ENCODE assay signal across 31 cellular contexts in genomic region chr3:31251083-31251482, GRCh38.
DNase-seq lines count a peak whose midpoint lies in the region; ATAC-seq and TF ChIP-seq lines count a peak whose summit lies in the region.
"Had no signal": no experiment of that assay in that cellular context is flagged by ENCODE, and none has a peak within 500 bp of the region (broad histone marks: within the 10 kb centered on the region; RNA-seq: fewer than 3 reads in every experiment).

No MANE protein-coding gene starts in this region.

- no peaks in the 10 kb centered on the region for H3K27me3 ChIP-seq in ascending aorta
- H3K27me3 ChIP-seq: left lung, neural progenitor cell, SJCRH30, stomach, thyroid gland, vagina had no signal

- no peaks in the 10 kb centered on the region for H3K36me3 ChIP-seq in ascending aorta
- H3K36me3 ChIP-seq: left lung, neural progenitor cell, SJCRH30, stomach, thyroid gland, vagina, WERI-Rb-1 had no signal

- no peaks in the 10 kb centered on the region for H3K9me3 ChIP-seq in ascending aorta
- H3K9me3 ChIP-seq: left lung, SJCRH30, stomach, thyroid gland, vagina had no signal

- TF ChIP-seq CTCF in ascending aorta (IDR thresholded peaks at IDR 0.05), result no peak
- TF ChIP-seq CTCF in endothelial cell (IDR thresholded peaks at IDR 0.05; ENCODE audit: unreplicated experiment), result no peak

- H3K4me3 Mint-ChIP-seq in activated naive CD4-positive, alpha-beta T cell treated with anti-CD3 and anti-CD28 coated beads, Interleukin-2, amount 50 U/mL, for 24 hours, result no peak overlapping the region
- peak overlapping the region; percentile 18 for H3K4me3 Mint-ChIP-seq in T-helper 2 cell treated with Interferon-gamma antibody and Interleukin-4, amounts not matched to agents 5 μg/mL and 100 μg/mL, for 36 hours
- H3K4me3 Mint-ChIP-seq in activated naive CD8-positive, alpha-beta T cell treated with anti-CD3 and anti-CD28 coated beads, Interleukin-2, amount 50 U/mL, for 24 hours, result no peak overlapping the region
- H3K4me3 Mint-ChIP-seq in endothelial cell (ENCODE audit: unreplicated experiment), result no peak overlapping the region
- H3K4me3 Mint-ChIP-seq: CD8-positive, alpha-beta memory T cell; memory B cell; neural progenitor cell had no signal

- H3K27me3 Mint-ChIP-seq in activated naive CD4-positive, alpha-beta T cell treated with anti-CD3 and anti-CD28 coated beads, Interleukin-2, amount 50 U/mL, for 24 hours, result no peaks in the 10 kb centered on the region
- H3K27me3 Mint-ChIP-seq in T-helper 2 cell treated with Interferon-gamma antibody and Interleukin-4, amounts not matched to agents 5 μg/mL and 100 μg/mL, for 36 hours (ENCODE audit: low read depth), result peaks cover 2% of the 10 kb centered on the region
- no peaks in the 10 kb centered on the region for H3K27me3 Mint-ChIP-seq in activated naive CD8-positive, alpha-beta T cell treated with anti-CD3 and anti-CD28 coated beads, Interleukin-2, amount 50 U/mL, for 24 hours
- H3K27me3 Mint-ChIP-seq in endothelial cell (ENCODE audit: unreplicated experiment), result no peaks in the 10 kb centered on the region

- H3K27ac Mint-ChIP-seq in activated naive CD4-positive, alpha-beta T cell treated with anti-CD3 and anti-CD28 coated beads, Interleukin-2, amount 50 U/mL, for 24 hours, result peak overlapping the region; percentile 18
- H3K27ac Mint-ChIP-seq in T-helper 2 cell treated with Interferon-gamma antibody and Interleukin-4, amounts not matched to agents 5 μg/mL and 100 μg/mL, for 36 hours, result peak overlapping the region; percentile 40
- peak overlapping the region; percentile 77 for H3K27ac Mint-ChIP-seq in activated naive CD8-positive, alpha-beta T cell treated with anti-CD3 and anti-CD28 coated beads, Interleukin-2, amount 50 U/mL, for 24 hours
- H3K27ac Mint-ChIP-seq in endothelial cell (ENCODE audit: unreplicated experiment), result no peak overlapping the region
- H3K27ac Mint-ChIP-seq: memory B cell, neural progenitor cell had no signal

- DNase-seq in activated naive CD4-positive, alpha-beta T cell treated with Interleukin-2 at 50 U/mL for 16 hours, result no peak
- DNase-seq in T-helper 2 cell treated with Interferon-gamma antibody and Interleukin-4, amounts not matched to agents 5 μg/mL and 100 μg/mL, for 36 hours (ENCODE audit: low spot score), result no peak
- DNase-seq in activated naive CD8-positive, alpha-beta T cell treated with anti-CD3 and anti-CD28 coated beads, Interleukin-2, amount 50 U/mL, for 24 hours, result no peak
- DNase-seq in ascending aorta (ENCODE audit: low spot score in 2 of 2) (no peak), endothelial cell (ENCODE audit: low spot score) (no peak), kidney tubule cell (ENCODE audit: low spot score) (no peak)
- DNase-seq: CD8-positive, alpha-beta memory T cell; DMS 273 treated with DMSO at 0.1 percent for 48 hours; effector CD8-positive, alpha-beta T cell; EL; glutamatergic neuron; GOT3; left lung; NCI-H1105; NCI-H187; NCI-H446 treated with DMSO at 0.1 percent for 48 hours; NCI-H82; retina; RPMI8226; SJCRH30; small intestine; stomach; SW 1271; thyroid gland; WERI-Rb-1 had no signal

- H3K27ac ChIP-seq in ascending aorta, result no peak overlapping the region
- H3K27ac ChIP-seq: coronary artery, left lung, neural progenitor cell, parathyroid adenoma, SJCRH30, stomach, thyroid gland, vagina, WERI-Rb-1 had no signal

- ATAC-seq in activated naive CD8-positive, alpha-beta T cell treated with anti-CD3 and anti-CD28 coated beads, Interleukin-2, amount 50 U/mL, for 24 hours, result peak; percentile 13
- ATAC-seq: left lung had no signal

- H3K9me3 Mint-ChIP-seq in activated naive CD4-positive, alpha-beta T cell treated with anti-CD3 and anti-CD28 coated beads, Interleukin-2, amount 50 U/mL, for 24 hours, result peaks cover 7% of the 10 kb centered on the region
- peaks cover 14% of the 10 kb centered on the region for H3K9me3 Mint-ChIP-seq in T-helper 2 cell treated with Interferon-gamma antibody and Interleukin-4, amounts not matched to agents 5 μg/mL and 100 μg/mL, for 36 hours
- peaks cover 16% of the 10 kb centered on the region for H3K9me3 Mint-ChIP-seq in activated naive CD8-positive, alpha-beta T cell treated with anti-CD3 and anti-CD28 coated beads, Interleukin-2, amount 50 U/mL, for 24 hours
- H3K9me3 Mint-ChIP-seq in endothelial cell (ENCODE audit: unreplicated experiment), result no peaks in the 10 kb centered on the region
- H3K9me3 Mint-ChIP-seq: CD8-positive, alpha-beta memory T cell; memory B cell had no signal

- intact Hi-C loops in ascending aorta (cut with DNase I), result no loop called here

- no peaks in the 10 kb centered on the region for H3K4me1 ChIP-seq in ascending aorta
- H3K4me1 ChIP-seq: parathyroid adenoma, SJCRH30, stomach, vagina had no signal

- H3K4me3 ChIP-seq in ascending aorta, result no peak overlapping the region
- H3K4me3 ChIP-seq: coronary artery, left lung, neural progenitor cell, SJCRH30, stomach, thyroid gland, vagina had no signal

- peaks cover 56% of the 10 kb centered on the region for H3K4me1 Mint-ChIP-seq in activated naive CD4-positive, alpha-beta T cell treated with anti-CD3 and anti-CD28 coated beads, Interleukin-2, amount 50 U/mL, for 24 hours
- H3K4me1 Mint-ChIP-seq in T-helper 2 cell treated with Interferon-gamma antibody and Interleukin-4, amounts not matched to agents 5 μg/mL and 100 μg/mL, for 36 hours (ENCODE audit: low read depth), result peaks cover 42% of the 10 kb centered on the region
- peaks cover 67% of the 10 kb centered on the region for H3K4me1 Mint-ChIP-seq in activated naive CD8-positive, alpha-beta T cell treated with anti-CD3 and anti-CD28 coated beads, Interleukin-2, amount 50 U/mL, for 24 hours
- peaks cover 3% of the 10 kb centered on the region for H3K4me1 Mint-ChIP-seq in endothelial cell (ENCODE audit: unreplicated experiment)

- H3K36me3 Mint-ChIP-seq in activated naive CD4-positive, alpha-beta T cell treated with anti-CD3 and anti-CD28 coated beads, Interleukin-2, amount 50 U/mL, for 24 hours, result peaks cover 3% of the 10 kb centered on the region
- peaks cover 9% of the 10 kb centered on the region for H3K36me3 Mint-ChIP-seq in T-helper 2 cell treated with Interferon-gamma antibody and Interleukin-4, amounts not matched to agents 5 μg/mL and 100 μg/mL, for 36 hours (ENCODE audit: low read depth)
- H3K36me3 Mint-ChIP-seq in activated naive CD8-positive, alpha-beta T cell treated with anti-CD3 and anti-CD28 coated beads, Interleukin-2, amount 50 U/mL, for 24 hours (ENCODE audit: low read depth), result peaks cover 7% of the 10 kb centered on the region
- no peaks in the 10 kb centered on the region for H3K36me3 Mint-ChIP-seq in endothelial cell (ENCODE audit: low read depth, unreplicated experiment)
- H3K36me3 Mint-ChIP-seq: neural progenitor cell had no signal
